ENCODE assay signal across 1 cellular context in the genomic region with DNA sequence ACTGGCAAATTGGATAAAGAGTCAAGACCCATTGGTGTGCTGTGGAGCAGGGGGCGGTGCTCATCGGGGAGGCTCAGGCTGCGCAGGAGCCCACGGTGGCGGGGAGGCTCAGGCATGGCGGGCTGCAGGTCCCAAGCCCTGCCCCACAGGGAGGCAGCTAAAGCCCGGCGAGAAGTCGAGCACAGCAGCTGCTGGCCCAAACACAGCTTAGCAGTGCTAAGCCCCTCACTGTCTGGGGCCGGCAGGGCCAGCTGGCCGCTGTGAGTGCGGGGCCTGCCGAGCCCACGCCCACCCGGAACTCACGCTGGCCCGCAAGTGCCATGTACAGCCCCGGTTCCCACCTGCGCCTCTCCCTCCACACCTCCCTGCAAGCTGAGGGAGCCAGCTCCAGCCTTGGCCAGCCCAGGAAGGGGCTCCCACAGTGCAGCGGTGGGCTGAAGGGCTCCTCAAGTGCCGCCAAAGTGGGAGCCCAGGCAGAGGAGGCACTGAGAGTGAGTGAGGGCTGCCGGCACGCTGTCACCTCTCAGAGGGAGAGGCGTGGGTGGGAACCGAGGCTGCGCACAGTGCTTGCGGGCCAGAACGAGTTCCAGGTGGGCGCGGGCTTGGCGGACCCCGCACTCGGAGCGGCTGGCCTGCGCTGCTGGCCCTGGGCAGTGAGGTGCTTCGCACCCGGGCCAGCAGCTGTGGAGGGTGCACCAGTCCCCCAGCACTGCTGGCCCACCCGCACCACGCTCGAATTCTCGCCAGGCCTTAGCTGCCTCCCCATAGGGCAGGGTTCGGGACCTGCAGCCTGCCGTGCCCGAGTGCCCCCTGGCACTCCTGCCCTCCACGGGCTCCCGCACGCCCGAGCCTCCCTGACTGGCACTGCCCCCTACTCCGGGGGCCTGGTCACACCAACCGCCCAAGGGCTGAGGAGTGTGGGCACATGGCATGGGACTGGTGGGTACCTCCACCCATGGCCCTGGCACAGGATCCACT.
TF ChIP-seq lines count a peak whose summit lies in the region.

No MANE protein-coding gene starts in this region.

TF ChIP-seq in GM12878, 131 proteins besides CTCF, POLR2A, EP300 and RAD21:
- no peak for TF ChIP-seq LARP7 (IDR thresholded peaks at IDR 0.05)
- no peak for TF ChIP-seq ZNF207 (IDR thresholded peaks at IDR 0.05; ENCODE audit: borderline replicate concordance)
- no peak for TF ChIP-seq ZNF217 (IDR thresholded peaks at IDR 0.05)
- no peak for TF ChIP-seq JUNB (IDR thresholded peaks at IDR 0.05)
- no peak for TF ChIP-seq TCF12 (IDR thresholded peaks at IDR 0.05; ENCODE audit: low read depth, low read length)
- no peak for TF ChIP-seq RFX5 (IDR thresholded peaks at IDR 0.05; ENCODE audit: low read depth, low read length)
- TF ChIP-seq ZNF384 (IDR thresholded peaks at IDR 0.05; ENCODE audit: borderline replicate concordance, low read depth, low read length): no peak
- no peak for TF ChIP-seq NR2C1 (IDR thresholded peaks at IDR 0.05)
- no peak for TF ChIP-seq FOS (IDR thresholded peaks at IDR 0.05; ENCODE audit: borderline replicate concordance, extremely low read depth, insufficient read length)
- TF ChIP-seq, protein P1, sequence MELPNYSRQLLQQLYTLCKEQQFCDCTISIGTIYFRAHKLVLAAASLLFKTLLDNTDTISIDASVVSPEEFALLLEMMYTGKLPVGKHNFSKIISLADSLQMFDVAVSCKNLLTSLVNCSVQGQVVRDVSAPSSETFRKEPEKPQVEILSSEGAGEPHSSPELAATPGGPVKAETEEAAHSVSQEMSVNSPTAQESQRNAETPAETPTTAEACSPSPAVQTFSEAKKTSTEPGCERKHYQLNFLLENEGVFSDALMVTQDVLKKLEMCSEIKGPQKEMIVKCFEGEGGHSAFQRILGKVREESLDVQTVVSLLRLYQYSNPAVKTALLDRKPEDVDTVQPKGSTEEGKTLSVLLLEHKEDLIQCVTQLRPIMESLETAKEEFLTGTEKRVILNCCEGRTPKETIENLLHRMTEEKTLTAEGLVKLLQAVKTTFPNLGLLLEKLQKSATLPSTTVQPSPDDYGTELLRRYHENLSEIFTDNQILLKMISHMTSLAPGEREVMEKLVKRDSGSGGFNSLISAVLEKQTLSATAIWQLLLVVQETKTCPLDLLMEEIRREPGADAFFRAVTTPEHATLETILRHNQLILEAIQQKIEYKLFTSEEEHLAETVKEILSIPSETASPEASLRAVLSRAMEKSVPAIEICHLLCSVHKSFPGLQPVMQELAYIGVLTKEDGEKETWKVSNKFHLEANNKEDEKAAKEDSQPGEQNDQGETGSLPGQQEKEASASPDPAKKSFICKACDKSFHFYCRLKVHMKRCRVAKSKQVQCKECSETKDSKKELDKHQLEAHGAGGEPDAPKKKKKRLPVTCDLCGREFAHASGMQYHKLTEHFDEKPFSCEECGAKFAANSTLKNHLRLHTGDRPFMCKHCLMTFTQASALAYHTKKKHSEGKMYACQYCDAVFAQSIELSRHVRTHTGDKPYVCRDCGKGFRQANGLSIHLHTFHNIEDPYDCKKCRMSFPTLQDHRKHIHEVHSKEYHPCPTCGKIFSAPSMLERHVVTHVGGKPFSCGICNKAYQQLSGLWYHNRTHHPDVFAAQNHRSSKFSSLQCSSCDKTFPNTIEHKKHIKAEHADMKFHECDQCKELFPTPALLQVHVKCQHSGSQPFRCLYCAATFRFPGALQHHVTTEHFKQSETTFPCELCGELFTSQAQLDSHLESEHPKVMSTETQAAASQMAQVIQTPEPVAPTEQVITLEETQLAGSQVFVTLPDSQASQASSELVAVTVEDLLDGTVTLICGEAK (IDR thresholded peaks at IDR 0.05; ENCODE audit: borderline replicate concordance): no peak
- TF ChIP-seq CBFB (IDR thresholded peaks at IDR 0.05; ENCODE audit: low read depth): no peak
- no peak for TF ChIP-seq TCF7 (IDR thresholded peaks at IDR 0.05; ENCODE audit: borderline replicate concordance)
- no peak for TF ChIP-seq NR2F1 (conservative IDR thresholded peaks at IDR 0.05)
- TF ChIP-seq HDAC6 (IDR thresholded peaks at IDR 0.05; ENCODE audit: unreplicated experiment): no peak
- no peak for TF ChIP-seq MYB (IDR thresholded peaks at IDR 0.05; ENCODE audit: borderline replicate concordance, low read depth, low read length)
- no peak for TF ChIP-seq NFYA (IDR thresholded peaks at IDR 0.05; ENCODE audit: borderline replicate concordance, low read depth, low read length)
- TF ChIP-seq ZSCAN29 (IDR thresholded peaks at IDR 0.05): no peak
- no peak for TF ChIP-seq TBL1XR1 (IDR thresholded peaks at IDR 0.05; ENCODE audit: low read depth, low read length)
- no peak for TF ChIP-seq CREB1 (IDR thresholded peaks at IDR 0.05; ENCODE audit: low read depth)
- no peak for TF ChIP-seq JUND (IDR thresholded peaks at IDR 0.05; ENCODE audit: low read depth, low read length)
